In genomic region chr2:43075054-43075593, GRCh38 we compare ENCODE assay signal across 9 cellular contexts.
DNase-seq lines count a peak whose midpoint lies in the region; ATAC-seq and TF ChIP-seq lines count a peak whose summit lies in the region.
"Had no signal": no experiment of that assay in that cellular context is flagged by ENCODE, and none has a peak within 500 bp of the region (broad histone marks: within the 10 kb centered on the region; RNA-seq: fewer than 3 reads in every experiment).

No MANE protein-coding gene starts in this region.

- H3K4me3 ChIP-seq in AG04449 (ENCODE audit: low read depth, low read length), result no peak overlapping the region

- H3K27ac ChIP-seq in epithelial cell of prostate, result peak overlapping the region; percentile 98

- H3K27me3 Mint-ChIP-seq in nephron (ENCODE audit: low read depth), result no peaks in the 10 kb centered on the region
- H3K27me3 Mint-ChIP-seq in activated T-helper 1 cell treated with anti-CD3 and anti-CD28 coated beads, Interleukin-12 subunit alpha, Interleukin-12 subunit beta, Interleukin-2, Interleukin-4 antibody, amounts not matched to agents 30 ng/mL and 10 ng/mL and 1 ng/mL, durations not matched to agents 14 hours and 24 hours and 36 hours (ENCODE audit: insufficient read depth), result peaks cover 2% of the 10 kb centered on the region
- H3K27me3 Mint-ChIP-seq in activated CD8-positive, alpha-beta T cell treated with anti-CD3 and anti-CD28 coated beads for 36 hours, result no peaks in the 10 kb centered on the region
- H3K27me3 Mint-ChIP-seq: stimulated activated naive CD8-positive, alpha-beta T cell treated with anti-CD3 and anti-CD28 coated beads, Interleukin-15, amount 100 ng/mL, for 72 hours had no signal

- TF ChIP-seq CTCF in AG04449 (IDR thresholded peaks at IDR 0.05; ENCODE audit: insufficient read depth, low read length, missing control alignments) (peak; percentile 11), nephron (IDR thresholded peaks at IDR 0.05; ENCODE audit: unreplicated experiment in 3 of 3) (no peak)
- TF ChIP-seq CTCF in activated CD8-positive, alpha-beta T cell treated with anti-CD3 and anti-CD28 coated beads for 36 hours (IDR thresholded peaks at IDR 0.05), result no peak

- no peaks in the 10 kb centered on the region for H3K9me3 Mint-ChIP-seq in nephron
- no peaks in the 10 kb centered on the region for H3K9me3 Mint-ChIP-seq in activated T-helper 1 cell treated with anti-CD3 and anti-CD28 coated beads, Interleukin-12 subunit alpha, Interleukin-12 subunit beta, Interleukin-2, Interleukin-4 antibody, amounts not matched to agents 30 ng/mL and 10 ng/mL and 1 ng/mL, durations not matched to agents 14 hours and 24 hours and 36 hours
- no peaks in the 10 kb centered on the region for H3K9me3 Mint-ChIP-seq in activated CD8-positive, alpha-beta T cell treated with anti-CD3 and anti-CD28 coated beads for 36 hours
- H3K9me3 Mint-ChIP-seq: stimulated activated naive CD8-positive, alpha-beta T cell treated with anti-CD3 and anti-CD28 coated beads, Interleukin-15, amount 100 ng/mL, for 72 hours had no signal

- peak overlapping the region in 2 of 3 experiments; percentile 40 to 53 for H3K4me3 Mint-ChIP-seq in nephron
- H3K4me3 Mint-ChIP-seq in activated T-helper 1 cell treated with anti-CD3 and anti-CD28 coated beads, Interleukin-12 subunit alpha, Interleukin-12 subunit beta, Interleukin-2, Interleukin-4 antibody, amounts not matched to agents 30 ng/mL and 10 ng/mL and 1 ng/mL, durations not matched to agents 14 hours and 24 hours and 36 hours, result no peak overlapping the region
- H3K4me3 Mint-ChIP-seq in activated CD8-positive, alpha-beta T cell treated with anti-CD3 and anti-CD28 coated beads for 36 hours, result no peak overlapping the region
- H3K4me3 Mint-ChIP-seq: stimulated activated naive CD8-positive, alpha-beta T cell treated with anti-CD3 and anti-CD28 coated beads, Interleukin-15, amount 100 ng/mL, for 72 hours had no signal

- no peak for ATAC-seq in HG03196 (IDR thresholded peaks at IDR 0.05; ENCODE audit: unreplicated experiment)
- no peak for ATAC-seq in activated CD8-positive, alpha-beta T cell treated with anti-CD3 and anti-CD28 coated beads for 36 hours
- ATAC-seq: stimulated activated naive CD8-positive, alpha-beta T cell treated with anti-CD3 and anti-CD28 coated beads, Interleukin-15, amount 100 ng/mL, for 72 hours had no signal

- peak overlapping the region; percentile 98 to 100 (median 98) for H3K27ac Mint-ChIP-seq in nephron
- no peak overlapping the region for H3K27ac Mint-ChIP-seq in activated T-helper 1 cell treated with anti-CD3 and anti-CD28 coated beads, Interleukin-12 subunit alpha, Interleukin-12 subunit beta, Interleukin-2, Interleukin-4 antibody, amounts not matched to agents 30 ng/mL and 10 ng/mL and 1 ng/mL, durations not matched to agents 14 hours and 24 hours and 36 hours
- H3K27ac Mint-ChIP-seq in activated CD8-positive, alpha-beta T cell treated with anti-CD3 and anti-CD28 coated beads for 36 hours, result no peak overlapping the region

- H3K4me1 Mint-ChIP-seq in nephron, result peaks cover 75% of the 10 kb centered on the region
- no peaks in the 10 kb centered on the region for H3K4me1 Mint-ChIP-seq in activated T-helper 1 cell treated with anti-CD3 and anti-CD28 coated beads, Interleukin-12 subunit alpha, Interleukin-12 subunit beta, Interleukin-2, Interleukin-4 antibody, amounts not matched to agents 30 ng/mL and 10 ng/mL and 1 ng/mL, durations not matched to agents 14 hours and 24 hours and 36 hours (ENCODE audit: low read depth)
- H3K4me1 Mint-ChIP-seq in activated CD8-positive, alpha-beta T cell treated with anti-CD3 and anti-CD28 coated beads for 36 hours (ENCODE audit: low read depth), result peaks cover under 1% of the 10 kb centered on the region

- DNase-seq in AG04449 (ENCODE audit: low read depth, low spot score) (peak; percentile 94), NCI-H69 (lab: John Stamatoyannopoulos, UW) (peak; percentile 64), epithelial cell of prostate (ENCODE audit: low read depth, low spot score) (peak; percentile 98), NCI-H1417 treated with DMSO at 0.1 percent for 48 hours (lab: John Stamatoyannopoulos, UW) (no peak)
- DNase-seq in activated T-helper 1 cell treated with anti-CD3 and anti-CD28 coated beads, Interleukin-12 subunit alpha, Interleukin-12 subunit beta, Interleukin-2, Interleukin-4 antibody, amounts not matched to agents 30 ng/mL and 10 ng/mL and 1 ng/mL, durations not matched to agents 14 hours and 24 hours and 36 hours (ENCODE audit: low spot score), result no peak
- DNase-seq in activated CD8-positive, alpha-beta T cell treated with anti-CD3 and anti-CD28 coated beads for 36 hours, result no peak
- DNase-seq: stimulated activated naive CD8-positive, alpha-beta T cell treated with anti-CD3 and anti-CD28 coated beads, Interleukin-15, amount 100 ng/mL, for 72 hours had no signal

- CTCF ChIA-PET in AG04449 (lab: Yijun Ruan, JAX), result interaction anchor here (1.2 to 1.6 kb wide), 2 partner anchors 12 to 154 kb away, joined by 3 to 4 read pairs; no protein-coding TSS in a partner anchor
- CTCF ChIA-PET in activated CD8-positive, alpha-beta T cell treated with anti-CD3 and anti-CD28 coated beads for 36 hours (lab: Charles Lee), result no interaction called here

- POLR2A ChIA-PET in AG04449 (lab: Yijun Ruan, JAX), result interaction anchor here (1.0 to 2.1 kb wide), 6 partner anchors 8 to 146 kb away, joined by 3 to 7 read pairs (median 3); no protein-coding TSS in a partner anchor
- POLR2A ChIA-PET in activated CD8-positive, alpha-beta T cell treated with anti-CD3 and anti-CD28 coated beads for 36 hours (lab: Charles Lee), result no interaction called here

- no peaks in the 10 kb centered on the region for H3K36me3 Mint-ChIP-seq in nephron (ENCODE audit: low read depth)
- no peaks in the 10 kb centered on the region for H3K36me3 Mint-ChIP-seq in activated T-helper 1 cell treated with anti-CD3 and anti-CD28 coated beads, Interleukin-12 subunit alpha, Interleukin-12 subunit beta, Interleukin-2, Interleukin-4 antibody, amounts not matched to agents 30 ng/mL and 10 ng/mL and 1 ng/mL, durations not matched to agents 14 hours and 24 hours and 36 hours (ENCODE audit: low read depth)
- H3K36me3 Mint-ChIP-seq in activated CD8-positive, alpha-beta T cell treated with anti-CD3 and anti-CD28 coated beads for 36 hours (ENCODE audit: low read depth), result no peaks in the 10 kb centered on the region

- intact Hi-C loops in activated T-helper 1 cell treated with anti-CD3 and anti-CD28 coated beads, Interleukin-12 subunit alpha, Interleukin-12 subunit beta, Interleukin-2, Interleukin-4 antibody, amounts not matched to agents 30 ng/mL and 10 ng/mL and 1 ng/mL, durations not matched to agents 14 hours and 24 hours and 36 hours (cut with micrococcal nuclease), result no loop called here
- intact Hi-C loops in activated CD8-positive, alpha-beta T cell treated with anti-CD3 and anti-CD28 coated beads for 36 hours (cut with micrococcal nuclease), result no loop called here

Comparison
In these comparisons a context has a peak if more than half of its experiments do, and no peak if none do; other contexts are left out.
1. DNase-seq: peak in AG04449 (single experiment), NCI-H69 (single experiment) and epithelial cell of prostate (single experiment); none in activated T-helper 1 cell treated with anti-CD3 and anti-CD28 coated beads, Interleukin-12 subunit alpha, Interleukin-12 subunit beta, Interleukin-2, Interleukin-4 antibody, amounts not matched to agents 30 ng/mL and 10 ng/mL and 1 ng/mL, durations not matched to agents 14 hours and 24 hours and 36 hours (single experiment), activated CD8-positive, alpha-beta T cell treated with anti-CD3 and anti-CD28 coated beads for 36 hours (single experiment) and NCI-H1417 treated with DMSO at 0.1 percent for 48 hours (single experiment).
2. H3K27ac Mint-ChIP-seq: peak in nephron (3 of 3); none in activated T-helper 1 cell treated with anti-CD3 and anti-CD28 coated beads, Interleukin-12 subunit alpha, Interleukin-12 subunit beta, Interleukin-2, Interleukin-4 antibody, amounts not matched to agents 30 ng/mL and 10 ng/mL and 1 ng/mL, durations not matched to agents 14 hours and 24 hours and 36 hours (single experiment) and activated CD8-positive, alpha-beta T cell treated with anti-CD3 and anti-CD28 coated beads for 36 hours (single experiment).
3. H3K4me3 Mint-ChIP-seq: peak in nephron (2 of 3); none in activated T-helper 1 cell treated with anti-CD3 and anti-CD28 coated beads, Interleukin-12 subunit alpha, Interleukin-12 subunit beta, Interleukin-2, Interleukin-4 antibody, amounts not matched to agents 30 ng/mL and 10 ng/mL and 1 ng/mL, durations not matched to agents 14 hours and 24 hours and 36 hours (single experiment) and activated CD8-positive, alpha-beta T cell treated with anti-CD3 and anti-CD28 coated beads for 36 hours (single experiment).